In the genomic region with DNA sequence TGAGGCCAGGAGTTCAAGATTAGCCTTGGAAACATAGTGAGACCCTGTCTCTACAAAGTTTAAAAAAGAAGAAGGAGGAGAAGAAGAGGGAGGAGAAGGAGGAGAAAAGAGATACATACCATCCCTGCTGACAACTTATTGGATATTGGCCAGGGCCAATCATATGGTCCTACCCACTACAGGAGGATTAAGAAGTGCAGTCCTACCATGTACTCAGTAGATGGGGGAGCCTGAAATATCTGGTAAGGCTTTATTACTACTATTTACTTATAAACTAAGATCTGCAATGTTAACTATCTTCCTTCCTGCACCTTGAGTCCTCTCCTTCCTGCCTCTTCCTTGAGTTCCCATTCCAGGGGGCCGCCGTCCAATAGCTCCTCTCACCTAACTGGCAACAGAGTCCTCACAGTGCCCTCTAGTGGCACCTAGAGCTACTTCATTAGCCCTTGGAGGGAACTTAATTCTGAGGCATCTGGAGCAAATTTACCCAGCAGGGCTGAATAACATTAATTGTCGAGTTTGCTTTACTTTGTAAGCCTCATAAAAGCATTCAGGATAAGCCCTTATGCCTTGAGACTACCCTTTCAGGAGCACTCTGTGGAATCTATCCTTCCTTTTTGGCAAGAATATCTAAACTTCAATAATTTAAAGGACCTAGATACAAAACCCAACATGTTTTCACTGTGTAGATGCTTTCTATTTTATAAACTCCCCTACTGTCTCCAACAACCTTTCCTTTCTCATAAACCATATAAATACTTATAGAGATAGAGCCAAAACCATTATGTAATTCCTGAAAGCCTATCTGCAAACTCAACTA, we compare ENCODE assay signal across 8 cellular contexts. TPM values are rescaled to one million over a fixed set of nuclear protein-coding genes. Genes with fewer than 3 reads are reported as not detected.
DNase-seq lines count a peak whose midpoint lies in the region; ATAC-seq and TF ChIP-seq lines count a peak whose summit lies in the region.

No MANE protein-coding gene starts in this region.

- H3K27ac Mint-ChIP-seq in activated naive CD8-positive, alpha-beta T cell treated with anti-CD3 and anti-CD28 coated beads for 36 hours: no peak overlapping the region

- peak overlapping the region; percentile 56 for H3K4me2 ChIP-seq in Loucy (ENCODE audit: low read depth, low read length, poor library complexity, severe bottlenecking)

- H3K4me3 Mint-ChIP-seq in activated naive CD8-positive, alpha-beta T cell treated with anti-CD3 and anti-CD28 coated beads for 36 hours: no peak overlapping the region

- intact Hi-C loops in Right ventricle myocardium superior (cut with DNase I): loop anchor here (2.0 to 5.0 kb wide), 2 partner anchors 167 to 252 kb away; no protein-coding TSS in a partner anchor

- H3K9me2 ChIP-seq in Loucy (replicated peaks; ENCODE audit: low read depth, low read length): no peaks in the 10 kb centered on the region

- no peaks in the 10 kb centered on the region for H3K9me3 ChIP-seq in Loucy (ENCODE audit: insufficient read depth, low read depth, low read length)

- H4K20me1 ChIP-seq in Loucy (ENCODE audit: insufficient read depth, low read length, poor library complexity, severe bottlenecking): no peaks in the 10 kb centered on the region

- H3K4me1 Mint-ChIP-seq in activated naive CD8-positive, alpha-beta T cell treated with anti-CD3 and anti-CD28 coated beads for 36 hours: peaks cover 7% of the 10 kb centered on the region

- H3K79me2 ChIP-seq in Loucy (ENCODE audit: insufficient read depth, low read length): no peaks in the 10 kb centered on the region

- H3K4me3 ChIP-seq in Loucy (ENCODE audit: low read length, poor library complexity, severe bottlenecking): peak overlapping the region; percentile 40

- peaks cover 4% of the 10 kb centered on the region for H3K9me3 Mint-ChIP-seq in activated naive CD8-positive, alpha-beta T cell treated with anti-CD3 and anti-CD28 coated beads for 36 hours

- H2AFZ ChIP-seq in Loucy (ENCODE audit: low read length): peak overlapping the region; percentile 69

- peak; percentile 95 for ATAC-seq in Right ventricle myocardium superior (ENCODE audit: poor library complexity)
- no peak for ATAC-seq in GM21786 (IDR thresholded peaks at IDR 0.05; ENCODE audit: unreplicated experiment)

- peaks cover 5% of the 10 kb centered on the region for H3K4me1 ChIP-seq in Loucy (ENCODE audit: insufficient read depth, low read length, poor library complexity, severe bottlenecking)

- in situ Hi-C loops in SK-MEL-5 (cut with HindIII; ENCODE audit: low pct_unique_long_range_greater_than_20kb, low sequenced_read_pairs): no loop called here

- H3K27me3 Mint-ChIP-seq in activated naive CD8-positive, alpha-beta T cell treated with anti-CD3 and anti-CD28 coated beads for 36 hours: peaks cover 6% of the 10 kb centered on the region

- DNase-seq in SHP77 (lab: John Stamatoyannopoulos, UW) (peak; percentile 22 to 49), SHP77 treated with DMSO at 0.1 percent for 48 hours (lab: John Stamatoyannopoulos, UW) (no peak), SK-MEL-5 (ENCODE audit: low read depth, low spot score) (peak; percentile 89), Right ventricle myocardium superior (peak; percentile 60), pulmonary artery endothelial cell (ENCODE audit: low read depth, low spot score) (peak; percentile 50)
- DNase-seq in activated naive CD8-positive, alpha-beta T cell treated with anti-CD3 and anti-CD28 coated beads for 36 hours: peak; percentile 35

- no peaks in the 10 kb centered on the region for H3K36me3 Mint-ChIP-seq in activated naive CD8-positive, alpha-beta T cell treated with anti-CD3 and anti-CD28 coated beads for 36 hours

- no peaks in the 10 kb centered on the region for H3K27me3 ChIP-seq in Loucy (ENCODE audit: insufficient read depth, low read length, poor library complexity, severe bottlenecking)

- H3F3A ChIP-seq in Loucy (ENCODE audit: low read depth): no peaks in the 10 kb centered on the region

- no peaks in the 10 kb centered on the region for H3K36me3 ChIP-seq in Loucy (ENCODE audit: insufficient read depth, low read length)

- peak; percentile 89 for TF ChIP-seq CTCF in Loucy (conservative IDR thresholded peaks at IDR 0.05; ENCODE audit: low read length)

- peak overlapping the region; percentile 17 for H3K9ac ChIP-seq in Loucy (ENCODE audit: low read depth, low read length, poor library complexity, severe bottlenecking)

RNA-seq across cellular contexts. Expression of gene RANBP6, which starts 39.1 kb away (rescaled TPM):
- total RNA-seq in SK-MEL-5 (2014; rRNA removed; shearing (Covaris generic)): 15.0 and 18.1 TPM in 2 replicates
- polyA plus RNA-seq in SK-MEL-5 (2015; cell fraction: cytosol; rRNA removed): 9.8 and 10.2 TPM in 2 replicates
- 47.5 and 68.4 TPM in 2 replicates for polyA plus RNA-seq in SK-MEL-5 (2015; cell fraction: nucleus; rRNA removed)
- 10 to 100 TPM; 18.3 to 18.8 TPM for total RNA-seq in activated naive CD8-positive, alpha-beta T cell treated with anti-CD3 and anti-CD28 coated beads for 36 hours
- total RNA-seq in Right ventricle myocardium superior (20.5 TPM), pulmonary artery endothelial cell (38.1 and 48.9 TPM in 2 replicates)
